Comparison of ENCODE assay signal across 14 cellular contexts in the genomic region with DNA sequence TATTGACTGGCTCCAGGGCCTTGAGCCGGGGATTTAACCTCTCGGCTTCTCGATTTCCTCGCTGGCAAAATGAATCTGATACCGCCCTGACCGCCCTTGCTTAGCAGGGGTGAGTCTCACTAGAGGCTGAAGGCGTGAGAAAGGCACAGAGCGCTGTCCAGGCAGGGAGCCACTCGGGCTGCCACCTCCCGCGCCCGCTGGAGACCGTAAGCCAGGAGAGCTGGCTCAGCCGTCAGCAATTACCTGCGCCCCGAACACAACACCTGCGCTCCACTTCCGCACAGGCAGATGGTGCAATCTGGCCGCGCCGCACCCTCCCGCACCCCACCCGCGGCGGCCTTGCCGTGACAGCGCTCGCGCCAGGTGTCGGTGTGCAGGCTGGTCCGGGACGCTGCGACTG.
DNase-seq lines count a peak whose midpoint lies in the region; ATAC-seq and TF ChIP-seq lines count a peak whose summit lies in the region.
"Had no signal": no experiment of that assay in that cellular context is flagged by ENCODE, and none has a peak within 500 bp of the region (broad histone marks: within the 10 kb centered on the region; RNA-seq: fewer than 3 reads in every experiment).

No MANE protein-coding gene starts in this region.

- H3K27ac Mint-ChIP-seq in activated naive CD8-positive, alpha-beta T cell treated with anti-CD3 and anti-CD28 coated beads, Interleukin-2, amount 50 U/mL, for 24 hours = no peak overlapping the region
- H3K27ac Mint-ChIP-seq in activated naive CD8-positive, alpha-beta T cell treated with anti-CD3 and anti-CD28 coated beads for 36 hours = no peak overlapping the region

- H3K4me1 ChIP-seq in PC-9 (replicated peaks; ENCODE audit: insufficient read depth) (no peaks in the 10 kb centered on the region), transverse colon (peaks cover 0 to 10% (median 6%) of the 10 kb centered on the region in 4 donors), tibial artery (peaks cover 0 to 5% (median 0%) of the 10 kb centered on the region in 4 donors), vagina (peaks cover 8% of the 10 kb centered on the region)
- H3K4me1 ChIP-seq: tibial nerve had no signal

- intact Hi-C loops in PC-9 (cut with micrococcal nuclease; ENCODE audit: unreplicated experiment) (no loop called here), left ventricle myocardium superior (cut with micrococcal nuclease) (no loop called here), transverse colon (cut with DNase I; ENCODE audit: low total_unique reads) (no loop called here), tibial artery (cut with DNase I; ENCODE audit: low total_unique reads) (no loop called here), vagina (cut with DNase I) (no loop called here)

- peak; percentile 8 for ATAC-seq in activated naive CD8-positive, alpha-beta T cell treated with anti-CD3 and anti-CD28 coated beads, Interleukin-2, amount 50 U/mL, for 24 hours
- ATAC-seq in left ventricle myocardium superior (peak; percentile 55), GM18868 (IDR thresholded peaks at IDR 0.05; ENCODE audit: unreplicated experiment) (no peak)

- H3K27ac ChIP-seq in PC-9 (no peak overlapping the region), transverse colon (peak overlapping the region in 1 of 4 donors; percentile 26), tibial artery (no peak overlapping the region), vagina (no peak overlapping the region)
- H3K27ac ChIP-seq: tibial nerve had no signal

- H3K27me3 ChIP-seq in PC-9 (ENCODE audit: insufficient read depth, low read depth) (peaks cover 51% of the 10 kb centered on the region), transverse colon (peaks cover 10% of the 10 kb centered on the region), tibial artery (peaks cover 0 to 24% of the 10 kb centered on the region in 2 donors), vagina (no peaks in the 10 kb centered on the region)

- H3K4me2 ChIP-seq in PC-9 = peak overlapping the region; percentile 45

- no peak for TF ChIP-seq CTCF in PC-9 (conservative IDR thresholded peaks at IDR 0.05)
- no peak for TF ChIP-seq CTCF in transverse colon (IDR thresholded peaks at IDR 0.05)
- no peak for TF ChIP-seq CTCF in tibial artery (IDR thresholded peaks at IDR 0.05)
- no peak for TF ChIP-seq CTCF in vagina (IDR thresholded peaks at IDR 0.05)

- no peaks in the 10 kb centered on the region for H3K9me3 ChIP-seq in PC-9 (ENCODE audit: insufficient read depth, low read depth)
- no peaks in the 10 kb centered on the region for H3K9me3 ChIP-seq in transverse colon
- no peaks in the 10 kb centered on the region for H3K9me3 ChIP-seq in tibial artery
- H3K9me3 ChIP-seq in vagina = no peaks in the 10 kb centered on the region
- H3K9me3 ChIP-seq: tibial nerve had no signal

- no peaks in the 10 kb centered on the region for H3F3A ChIP-seq in PC-9 (ENCODE audit: insufficient read depth, low read depth)

- no peaks in the 10 kb centered on the region for H4K20me1 ChIP-seq in PC-9 (ENCODE audit: insufficient read depth)

- 19% methylated on average over 28 of the region's 33 CpGs; no CpG with 5 or more reads in 1 of the 2 donors for WGBS in transverse colon (ENCODE audit: low coverage in 1 of 2), 2 donors

- BruUV-seq in PC-9 (replicated peaks; lab: Mats Ljungman, UMichigan) = no TSS peak

- in situ Hi-C loops in transverse colon (cut with MboI; ENCODE audit: low pct_ligation_motif_present in 1 of 4, low pct_unique_long_range_greater_than_20kb in 1 of 4, low sequenced_read_pairs in 3 of 4) = no loop called here

- no peak for DNase-seq in activated naive CD8-positive, alpha-beta T cell treated with anti-CD3 and anti-CD28 coated beads, Interleukin-2, amount 50 U/mL, for 24 hours
- DNase-seq in activated naive CD8-positive, alpha-beta T cell treated with anti-CD3 and anti-CD28 coated beads for 36 hours = no peak
- DNase-seq in PC-9 (peak in 1 of 2 experiments; percentile 30), left ventricle myocardium superior (no peak), transverse colon (peak; percentile 75), tibial artery (no peak), vagina (ENCODE audit: extremely low spot score in 2 of 2) (no peak)
- DNase-seq: ACHN, EL, midbrain, OCI-M1, T1000 had no signal

- no peaks in the 10 kb centered on the region for H3K36me3 Mint-ChIP-seq in activated naive CD8-positive, alpha-beta T cell treated with anti-CD3 and anti-CD28 coated beads, Interleukin-2, amount 50 U/mL, for 24 hours (ENCODE audit: low read depth)
- no peaks in the 10 kb centered on the region for H3K36me3 Mint-ChIP-seq in activated naive CD8-positive, alpha-beta T cell treated with anti-CD3 and anti-CD28 coated beads for 36 hours

- H3K4me3 Mint-ChIP-seq in activated naive CD8-positive, alpha-beta T cell treated with anti-CD3 and anti-CD28 coated beads, Interleukin-2, amount 50 U/mL, for 24 hours = no peak overlapping the region
- H3K4me3 Mint-ChIP-seq in activated naive CD8-positive, alpha-beta T cell treated with anti-CD3 and anti-CD28 coated beads for 36 hours = no peak overlapping the region

- H3K27me3 Mint-ChIP-seq in activated naive CD8-positive, alpha-beta T cell treated with anti-CD3 and anti-CD28 coated beads, Interleukin-2, amount 50 U/mL, for 24 hours = peaks cover 23% of the 10 kb centered on the region
- peaks cover 8% of the 10 kb centered on the region for H3K27me3 Mint-ChIP-seq in activated naive CD8-positive, alpha-beta T cell treated with anti-CD3 and anti-CD28 coated beads for 36 hours

- POLR2A ChIA-PET in PC-9 (lab: Charles Lee; ENCODE audit: unreplicated experiment) = no interaction called here

- no peak for TF ChIP-seq EP300 in transverse colon (IDR thresholded peaks at IDR 0.05; ENCODE audit: low read depth)

- H3K4me3 ChIP-seq in PC-9 (peak overlapping the region; percentile 24; the same call in 1 of the 2 replicates), transverse colon (peak overlapping the region in 2 of 4 donors; percentile 13 to 24), tibial artery (no peak overlapping the region), vagina (no peak overlapping the region)
- H3K4me3 ChIP-seq: tibial nerve had no signal

- no peaks in the 10 kb centered on the region for H3K79me2 ChIP-seq in PC-9 (ENCODE audit: low read depth)

- no peaks in the 10 kb centered on the region for H3K9me2 ChIP-seq in PC-9 (ENCODE audit: insufficient read depth)

- H3K4me1 Mint-ChIP-seq in activated naive CD8-positive, alpha-beta T cell treated with anti-CD3 and anti-CD28 coated beads, Interleukin-2, amount 50 U/mL, for 24 hours = no peaks in the 10 kb centered on the region
- H3K4me1 Mint-ChIP-seq in activated naive CD8-positive, alpha-beta T cell treated with anti-CD3 and anti-CD28 coated beads for 36 hours = no peaks in the 10 kb centered on the region

- H2AFZ ChIP-seq in PC-9 = no peak overlapping the region

- no peaks in the 10 kb centered on the region for H3K36me3 ChIP-seq in PC-9 (ENCODE audit: low read depth)
- no peaks in the 10 kb centered on the region for H3K36me3 ChIP-seq in transverse colon
- no peaks in the 10 kb centered on the region for H3K36me3 ChIP-seq in tibial artery
- no peaks in the 10 kb centered on the region for H3K36me3 ChIP-seq in vagina
- H3K36me3 ChIP-seq: tibial nerve had no signal

- TF ChIP-seq POLR2A in transverse colon (IDR thresholded peaks at IDR 0.05) (peak; percentile 30), vagina (IDR thresholded peaks at IDR 0.05) (no peak)

- CTCF ChIA-PET in PC-9 (lab: Charles Lee) = no interaction called here

- no peaks in the 10 kb centered on the region for H3K9me3 Mint-ChIP-seq in activated naive CD8-positive, alpha-beta T cell treated with anti-CD3 and anti-CD28 coated beads, Interleukin-2, amount 50 U/mL, for 24 hours
- no peaks in the 10 kb centered on the region for H3K9me3 Mint-ChIP-seq in activated naive CD8-positive, alpha-beta T cell treated with anti-CD3 and anti-CD28 coated beads for 36 hours
